8 cellular contexts compared by ENCODE assay signal in the genomic region with DNA sequence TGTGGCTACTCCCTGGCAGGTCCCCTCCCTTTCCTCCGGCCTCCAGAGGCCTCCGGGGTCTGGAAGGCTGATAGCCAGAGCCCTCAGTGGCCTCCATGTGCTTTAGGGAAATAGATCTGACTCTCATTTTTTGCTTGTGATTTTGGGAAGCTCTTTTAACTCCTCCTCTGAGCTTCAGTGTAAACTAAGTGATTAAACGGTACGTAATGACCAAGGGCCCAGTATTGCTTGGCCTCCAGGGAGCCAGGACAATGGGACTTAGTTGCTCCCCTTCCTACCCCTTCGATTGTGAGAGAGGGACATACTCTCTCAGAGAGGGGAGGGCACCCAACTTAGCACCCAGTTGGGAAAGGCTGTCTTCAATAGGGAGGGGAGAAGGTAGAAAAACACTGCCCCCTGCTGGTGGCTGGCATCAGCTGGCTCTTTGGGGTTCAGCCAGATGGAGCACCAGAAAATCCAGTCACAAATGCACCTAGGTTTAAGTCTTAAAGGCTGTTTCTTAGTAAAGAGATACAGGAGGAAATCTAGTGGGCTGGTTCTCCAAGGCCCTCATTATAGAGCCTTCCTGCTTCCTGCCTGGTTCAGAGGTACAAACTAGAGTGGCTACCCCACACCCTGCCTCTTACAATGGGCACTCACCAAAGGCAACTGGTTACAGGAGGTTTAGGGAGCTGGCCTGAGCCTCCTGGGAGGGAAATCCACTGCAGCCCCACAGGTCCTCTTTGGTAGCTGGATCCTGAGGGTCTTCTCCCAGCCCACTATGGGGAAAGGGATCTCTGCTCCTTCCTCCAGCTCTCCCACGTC. TPM values are rescaled to one million over a fixed set of nuclear protein-coding genes. Genes with fewer than 3 reads are reported as not detected.
DNase-seq lines count a peak whose midpoint lies in the region; ATAC-seq and TF ChIP-seq lines count a peak whose summit lies in the region.

No MANE protein-coding gene starts in this region.

- no peaks in the 10 kb centered on the region for H3K9me3 Mint-ChIP-seq in CD4-positive, alpha-beta T cell
- no peaks in the 10 kb centered on the region for H3K9me3 Mint-ChIP-seq in natural killer cell treated with Interleukin-12 subunit alpha and Interleukin-12 subunit beta and Interleukin-15 and Interleukin-18, amount 100 ng/mL, for 72 hours

- peak; percentile 77 to 88 (median 86) for DNase-seq in CD4-positive, alpha-beta T cell
- DNase-seq in HT-29 (ENCODE audit: low spot score) (peak; percentile 87), PC-3 (peak; percentile 86)
- DNase-seq in activated T-cell treated with anti-CD3 and anti-CD28 coated beads, Interleukin-2, amount 50 U/mL, for 1 hour, result peak; percentile 86
- peak; percentile 86 for DNase-seq in natural killer cell treated with Interleukin-12 subunit alpha and Interleukin-12 subunit beta and Interleukin-15 and Interleukin-18, amount 100 ng/mL, for 72 hours (ENCODE audit: low spot score)
- peak; percentile 90 for DNase-seq in stimulated activated naive CD8-positive, alpha-beta T cell treated with anti-CD3 and anti-CD28 coated beads, Interleukin-15, Interleukin-2, amounts not matched to agents 100 U/mL and 50 U/mL, for 24 hours

- H2AFZ ChIP-seq in PC-3 (ENCODE audit: low read length), result no peak overlapping the region

- no peaks in the 10 kb centered on the region for H4K20me1 ChIP-seq in PC-3 (ENCODE audit: low read length)

- no peaks in the 10 kb centered on the region for H3K9me2 ChIP-seq in PC-3 (replicated peaks; ENCODE audit: low read length)

- H3K36me3 ChIP-seq in PC-3 (ENCODE audit: low read depth, low read length), result peaks cover 20% of the 10 kb centered on the region; the same call in 1 of the 2 replicates

- peak overlapping the region; percentile 86 for H3K27ac Mint-ChIP-seq in CD4-positive, alpha-beta T cell
- H3K27ac Mint-ChIP-seq in natural killer cell treated with Interleukin-12 subunit alpha and Interleukin-12 subunit beta and Interleukin-15 and Interleukin-18, amount 100 ng/mL, for 72 hours, result peak overlapping the region; percentile 99 to 100

- TF ChIP-seq CTCF in CD4-positive, alpha-beta T cell (IDR thresholded peaks at IDR 0.05), result peak; percentile 88
- peak; percentile 100 for TF ChIP-seq CTCF in PC-3 (conservative IDR thresholded peaks at IDR 0.05; ENCODE audit: low read depth, low read length)

- no peak overlapping the region for H3K4me3 ChIP-seq in PC-3 (ENCODE audit: low read length)

- H3K4me1 ChIP-seq in PC-3 (ENCODE audit: insufficient read depth, low read length), result peaks cover 52% of the 10 kb centered on the region

- H3K27me3 Mint-ChIP-seq in CD4-positive, alpha-beta T cell, result no peaks in the 10 kb centered on the region
- no peaks in the 10 kb centered on the region for H3K27me3 Mint-ChIP-seq in natural killer cell treated with Interleukin-12 subunit alpha and Interleukin-12 subunit beta and Interleukin-15 and Interleukin-18, amount 100 ng/mL, for 72 hours

- no TSS peak for BruUV-seq in PC-3 (replicated peaks; lab: Mats Ljungman, UMichigan)

- no peaks in the 10 kb centered on the region for H3K27me3 ChIP-seq in CD4-positive, alpha-beta T cell (ENCODE audit: control insufficient read depth, insufficient read depth, low read length)
- H3K27me3 ChIP-seq in PC-3 (ENCODE audit: low read length), result no peaks in the 10 kb centered on the region

- H3K9ac ChIP-seq in PC-3 (ENCODE audit: low read length), result no peak overlapping the region

- H3K4me1 Mint-ChIP-seq in CD4-positive, alpha-beta T cell (ENCODE audit: low read depth), result peaks cover 66% of the 10 kb centered on the region
- peaks cover 83 to 89% of the 10 kb centered on the region in 2 donors for H3K4me1 Mint-ChIP-seq in natural killer cell treated with Interleukin-12 subunit alpha and Interleukin-12 subunit beta and Interleukin-15 and Interleukin-18, amount 100 ng/mL, for 72 hours (ENCODE audit: low read depth in 2 of 2)

- H3K27ac ChIP-seq in CD4-positive, alpha-beta T cell (ENCODE audit: low read depth, low read length), result peak overlapping the region; percentile 95
- no peak overlapping the region for H3K27ac ChIP-seq in PC-3 (ENCODE audit: low read length)

- POLR2A ChIA-PET in CD4-positive, alpha-beta T cell (lab: Charles Lee), result interaction anchor here (1.0 to 3.5 kb wide), 14 partner anchors 8 to 114 kb away, joined by 3 to 33 read pairs (median 8); partner anchors contain the start of gene IKBKE
- POLR2A ChIA-PET in PC-3 (lab: Charles Lee; ENCODE audit: unreplicated experiment), result no interaction called here

- intact Hi-C loops in CD4-positive, alpha-beta T cell (cut with DNase I, micrococcal nuclease), result loop anchor here (1.0 to 5.0 kb wide), 8 partner anchors 31 to 123 kb away; no protein-coding TSS in a partner anchor
- intact Hi-C loops in PC-3 (cut with micrococcal nuclease), result loop anchor here (1.0 kb wide), 3 partner anchors 38 to 93 kb away; no protein-coding TSS in a partner anchor

- H3F3A ChIP-seq in PC-3 (ENCODE audit: low read length, unreplicated experiment), result peaks cover 11% of the 10 kb centered on the region

- H3K4me3 Mint-ChIP-seq in CD4-positive, alpha-beta T cell, result peak overlapping the region; percentile 84
- H3K4me3 Mint-ChIP-seq in natural killer cell treated with Interleukin-12 subunit alpha and Interleukin-12 subunit beta and Interleukin-15 and Interleukin-18, amount 100 ng/mL, for 72 hours, result peak overlapping the region; percentile 91

- CTCF ChIA-PET in CD4-positive, alpha-beta T cell (lab: Charles Lee), result interaction anchor here (0.6 to 9.1 kb wide), 17 partner anchors 8 to 122 kb away, joined by 3 to 236 read pairs (median 6); partner anchors contain the start of genes EIF2D and RASSF5
- CTCF ChIA-PET in PC-3 (lab: Charles Lee), result interaction anchor here (0.5 to 1.6 kb wide), 8 partner anchors 9 to 105 kb away, joined by 3 to 10 read pairs (median 6); no protein-coding TSS in a partner anchor

- no peak overlapping the region for H3K4me2 ChIP-seq in PC-3 (ENCODE audit: low read length)

- peaks cover 82% of the 10 kb centered on the region for H3K36me3 Mint-ChIP-seq in CD4-positive, alpha-beta T cell (ENCODE audit: low read depth)
- H3K36me3 Mint-ChIP-seq in natural killer cell treated with Interleukin-12 subunit alpha and Interleukin-12 subunit beta and Interleukin-15 and Interleukin-18, amount 100 ng/mL, for 72 hours, result peaks cover 26% of the 10 kb centered on the region

- no peaks in the 10 kb centered on the region for H3K9me3 ChIP-seq in CD4-positive, alpha-beta T cell (ENCODE audit: control insufficient read depth, low read length)
- H3K9me3 ChIP-seq in PC-3 (ENCODE audit: low read length), result no peaks in the 10 kb centered on the region

- no peaks in the 10 kb centered on the region for H3K79me2 ChIP-seq in PC-3 (ENCODE audit: low read length)

- ATAC-seq in CD4-positive, alpha-beta T cell (ENCODE audit: poor library complexity), result peak; percentile 33
- ATAC-seq in PC-3 (peak; percentile 68), esophagus mucosa (peak; percentile 59), GM19035 (IDR thresholded peaks at IDR 0.05; ENCODE audit: unreplicated experiment) (no peak)
- peak; percentile 43 to 54 for ATAC-seq in natural killer cell treated with Interleukin-12 subunit alpha and Interleukin-12 subunit beta and Interleukin-15 and Interleukin-18, amount 100 ng/mL, for 72 hours
- no peak for ATAC-seq in stimulated activated naive CD8-positive, alpha-beta T cell treated with anti-CD3 and anti-CD28 coated beads, Interleukin-15, Interleukin-2, amounts not matched to agents 100 U/mL and 50 U/mL, for 24 hours

RNA-seq across cellular contexts. Expression of gene EIF2D, which starts 28.6 kb away (rescaled TPM):
- total RNA-seq in CD4-positive, alpha-beta T cell, result 10 to 100 TPM; 48.9 to 51.6 TPM
- total RNA-seq in HT-29 (2014; rRNA removed; shearing (Covaris generic)), result 46.0 and 47.4 TPM in 2 replicates
- total RNA-seq in PC-3 (2014; rRNA removed) (107 and 110 TPM in 2 replicates), esophagus mucosa (41.8 TPM)
- 10 to 100 TPM; 49.1 to 91.5 TPM for total RNA-seq in natural killer cell treated with Interleukin-12 subunit alpha and Interleukin-12 subunit beta and Interleukin-15 and Interleukin-18, amount 100 ng/mL, for 72 hours

RNA-seq across cellular contexts. Expression of gene DYRK3, which starts 51.7 kb away (rescaled TPM):
- total RNA-seq in CD4-positive, alpha-beta T cell, result 1 to 10 TPM; 1.6 to 1.7 TPM
- total RNA-seq in HT-29 (2014; rRNA removed; shearing (Covaris generic)), result 0.31 and 0.36 TPM in 2 replicates
- total RNA-seq in PC-3 (2014; rRNA removed), result 12.1 and 14.1 TPM in 2 replicates
- 6.1 TPM for total RNA-seq in esophagus mucosa
- 1 to 10 TPM; 5.6 to 8.8 TPM for total RNA-seq in natural killer cell treated with Interleukin-12 subunit alpha and Interleukin-12 subunit beta and Interleukin-15 and Interleukin-18, amount 100 ng/mL, for 72 hours

Comparison
In these comparisons a context has a peak if more than half of its experiments do, and no peak if none do; other contexts are left out.
1. ATAC-seq: peak in CD4-positive, alpha-beta T cell (single experiment), PC-3 (single experiment), esophagus mucosa (single experiment) and natural killer cell treated with Interleukin-12 subunit alpha and Interleukin-12 subunit beta and Interleukin-15 and Interleukin-18, amount 100 ng/mL, for 72 hours (2 of 2); none in stimulated activated naive CD8-positive, alpha-beta T cell treated with anti-CD3 and anti-CD28 coated beads, Interleukin-15, Interleukin-2, amounts not matched to agents 100 U/mL and 50 U/mL, for 24 hours (single experiment) and GM19035 (single experiment).
2. Peak in every context shown above with its lines, with median percentiles within 50 percentile points of each other: DNase-seq.